8 cellular contexts compared by ENCODE assay signal in genomic region chr2:100610381-100610831, GRCh38. TPM values are rescaled to one million over a fixed set of nuclear protein-coding genes. Genes with fewer than 3 reads are reported as not detected.
DNase-seq lines count a peak whose midpoint lies in the region; ATAC-seq, FAIRE-seq and TF ChIP-seq lines count a peak whose summit lies in the region.

No MANE protein-coding gene starts in this region.

- DNase-seq in HTR-8/SVneo (ENCODE audit: insufficient read length, low spot score), result peak; percentile 75
- peak; percentile 26 for DNase-seq in SKM-1 (lab: John Stamatoyannopoulos, UW; ENCODE audit: unreplicated experiment)
- DNase-seq in activated naive CD4-positive, alpha-beta T cell (lab: John Stamatoyannopoulos, UW), result peak; percentile 11 to 81 (median 70)
- DNase-seq in Right ventricle myocardium superior, result peak; percentile 78
- DNase-seq in putamen (ENCODE audit: low spot score), result peak; percentile 81

- H3K9me3 ChIP-seq in DOHH2 (ENCODE audit: control insufficient read depth, insufficient read depth, low read length), result no peaks in the 10 kb centered on the region

- H4K20me1 ChIP-seq in DOHH2 (ENCODE audit: control insufficient read depth, insufficient read depth, low read depth, low read length), result no peaks in the 10 kb centered on the region

- no peaks in the 10 kb centered on the region for H3K9me2 ChIP-seq in DOHH2 (replicated peaks; ENCODE audit: control insufficient read depth, low read length)

- no peak overlapping the region for H3K4me3 ChIP-seq in DOHH2 (ENCODE audit: low read length)

- FAIRE-seq in HTR-8/SVneo (lab: Jason Lieb, UNC), result peak; percentile 88

- peaks cover 12% of the 10 kb centered on the region; the same call in 1 of the 2 replicates for H3K27me3 ChIP-seq in DOHH2 (ENCODE audit: control insufficient read depth, low read length)

- no peaks in the 10 kb centered on the region for H3F3A ChIP-seq in DOHH2 (ENCODE audit: control insufficient read depth, insufficient read depth)

- no peak overlapping the region for H3K4me2 ChIP-seq in DOHH2 (ENCODE audit: low read length)

- peak; percentile 68 for TF ChIP-seq CTCF in DOHH2 (IDR thresholded peaks at IDR 0.05; ENCODE audit: low read depth, low read length, poor library complexity, severe bottlenecking)

- H3K79me2 ChIP-seq in DOHH2 (ENCODE audit: control insufficient read depth, low read length), result no peaks in the 10 kb centered on the region

- no peaks in the 10 kb centered on the region for H3K4me1 ChIP-seq in DOHH2 (ENCODE audit: control insufficient read depth, low read length)

- no peak overlapping the region for H3K27ac ChIP-seq in DOHH2 (ENCODE audit: low read depth, low read length)

- H3K36me3 ChIP-seq in DOHH2 (ENCODE audit: control insufficient read depth, low read length), result no peaks in the 10 kb centered on the region

- intact Hi-C loops in Right ventricle myocardium superior (cut with DNase I), result no loop called here

- ATAC-seq in Right ventricle myocardium superior (ENCODE audit: poor library complexity) (peak; percentile 85), HG03442 (IDR thresholded peaks at IDR 0.05; ENCODE audit: unreplicated experiment) (no peak), GM21529 (IDR thresholded peaks at IDR 0.05; ENCODE audit: unreplicated experiment) (no peak)

RNA-seq across cellular contexts. Expression of gene PDCL3, which starts 47.6 kb away (rescaled TPM):
- 27.9 TPM for total RNA-seq in Right ventricle myocardium superior

Comparison
In these comparisons a context has a peak if more than half of its experiments do, and no peak if none do; other contexts are left out.
1. DNase-seq: peak in every context shown above with its lines; median percentile 81 in putamen; 78 in Right ventricle myocardium superior; 75 in HTR-8/SVneo; 70 in activated naive CD4-positive, alpha-beta T cell; 26 in SKM-1.